Comparison of ENCODE assay signal across 8 cellular contexts in the genomic region with DNA sequence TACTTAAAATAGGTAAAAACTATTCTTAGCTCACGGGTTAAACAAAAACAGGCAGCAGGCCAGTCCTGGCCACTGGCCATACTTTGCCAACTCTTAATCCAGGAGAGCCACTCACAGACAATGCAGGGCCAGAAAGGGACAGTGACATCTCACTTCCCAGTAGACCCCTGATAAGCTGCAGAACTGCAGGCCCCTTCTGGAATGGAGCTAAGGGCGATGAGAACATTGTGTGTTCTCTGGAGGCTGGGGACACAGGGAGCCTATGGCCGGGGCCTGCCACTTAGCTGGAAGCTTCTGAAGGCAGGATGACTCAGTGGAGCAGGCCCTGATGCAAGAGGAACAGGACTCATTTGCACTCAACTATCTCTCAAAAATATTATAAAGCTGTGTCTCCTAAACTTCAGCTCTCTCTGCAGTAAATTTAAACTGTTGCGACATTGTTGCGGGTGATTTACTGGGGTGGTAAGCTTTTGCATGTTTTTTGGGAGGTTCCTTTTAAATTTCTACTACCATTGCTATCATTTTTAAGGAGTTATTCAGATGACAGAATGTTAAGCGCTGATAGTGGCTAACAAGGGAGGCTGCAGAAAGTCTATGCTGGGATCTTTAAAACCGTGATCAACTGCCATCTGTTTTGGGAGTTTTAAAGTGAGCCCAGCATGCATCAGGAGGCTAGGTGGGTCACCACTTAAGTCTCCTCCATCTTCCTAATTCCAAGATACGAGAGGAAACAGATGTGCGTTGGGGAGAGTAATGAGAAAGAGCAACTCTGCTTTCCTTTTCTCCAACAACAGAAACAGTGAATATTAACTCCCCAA. TPM values are rescaled to one million over a fixed set of nuclear protein-coding genes. Genes with fewer than 3 reads are reported as not detected.
A peak's percentile ranks its signal among the peaks of the same experiment; 100 is the strongest.
DNase-seq lines count a peak whose midpoint lies in the region; ATAC-seq and TF ChIP-seq lines count a peak whose summit lies in the region.

No MANE protein-coding gene starts in this region.

- H4K20me1 ChIP-seq in DND-41 (ENCODE audit: insufficient read depth, low read length) (no peaks in the 10 kb centered on the region), SK-N-SH (ENCODE audit: insufficient read depth) (no peaks in the 10 kb centered on the region)

- H3K9ac ChIP-seq in DND-41 (ENCODE audit: low read depth, low read length), result no peak overlapping the region
- H3K9ac ChIP-seq in SK-N-SH, result no peak overlapping the region; the same call in 1 of the 2 replicates

- no peaks in the 10 kb centered on the region for H3K79me2 ChIP-seq in DND-41 (ENCODE audit: insufficient read depth, low read length)
- no peaks in the 10 kb centered on the region for H3K79me2 ChIP-seq in SK-N-SH (ENCODE audit: insufficient read depth)

- H3K27ac ChIP-seq in DND-41 (ENCODE audit: low read length) (peak overlapping the region; percentile 48; the same call in 1 of the 2 replicates), SK-N-SH (ENCODE audit: low read depth in 2 of 2, low read length in 1 of 2) (peak overlapping the region; percentile 71 to 88), psoas muscle (peak overlapping the region; percentile 73)

- 50% methylated on average over 9 of the region's 9 CpGs for WGBS in SK-N-SH (ENCODE audit: low lambda C conversion rate)
- 33 to 49% (median 40%) methylated on average over 9 of the region's 9 CpGs for WGBS in psoas muscle, 3 donors

- H3K9me3 ChIP-seq in DND-41 (ENCODE audit: insufficient read depth, low read length, severe bottlenecking) (no peaks in the 10 kb centered on the region), SK-N-SH (no peaks in the 10 kb centered on the region), psoas muscle (no peaks in the 10 kb centered on the region)

- no peak for TF ChIP-seq RAD21 in SK-N-SH (IDR thresholded peaks at IDR 0.05; ENCODE audit: low read length)

- DNase-seq in DND-41, result no peak
- DNase-seq in SK-N-SH, result peak; percentile 29
- peak; percentile 83 for DNase-seq in Right ventricle myocardium inferior (ENCODE audit: missing footprints)
- DNase-seq in psoas muscle, result peak; percentile 78 to 86
- no peak for DNase-seq in dermis blood vessel endothelial cell
- no peak for DNase-seq in NCI-H187 (lab: John Stamatoyannopoulos, UW)
- no peak for DNase-seq in GM10248 (ENCODE audit: extremely low spot score)

- 0 out of 4 replicates have a peak, but pooled peaks of 1 of the 2 experiments have one; percentile 47 for TF ChIP-seq EP300 in SK-N-SH (IDR thresholded peaks at IDR 0.05; ENCODE audit: borderline replicate concordance in 1 of 2, low read depth in 1 of 2, low read length in 1 of 2)

- H2AFZ ChIP-seq in DND-41 (ENCODE audit: low read depth, low read length) (0 out of 2 replicates have a peak overlapping the region, but pooled peaks have one; percentile 14), SK-N-SH (ENCODE audit: low read depth) (peak overlapping the region; percentile 52; the same call in 1 of the 2 replicates)

- ATAC-seq in DND-41 (ENCODE audit: insufficient read depth, low read depth), result no peak; the same call in 2 of the 3 replicates
- ATAC-seq in Right ventricle myocardium inferior, result peak; percentile 86
- ATAC-seq in psoas muscle, result peak; percentile 88 to 95 (median 94)
- ATAC-seq in GM18861 (IDR thresholded peaks at IDR 0.05; ENCODE audit: unreplicated experiment), result no peak

- no peak overlapping the region for H3K4me2 ChIP-seq in DND-41 (ENCODE audit: insufficient read depth, low read length)
- peak overlapping the region; percentile 49 for H3K4me2 ChIP-seq in SK-N-SH

- H3F3A ChIP-seq in SK-N-SH (replicated peaks; ENCODE audit: insufficient read depth), result peaks cover 27% of the 10 kb centered on the region

- H3K4me1 ChIP-seq in DND-41 (ENCODE audit: insufficient read depth, low read length) (peaks cover 43% of the 10 kb centered on the region), SK-N-SH (ENCODE audit: control insufficient read depth in 1 of 2, insufficient read depth in 2 of 2, low read depth in 1 of 2, low read length in 1 of 2) (peaks cover 33 to 37% of the 10 kb centered on the region in 2 experiments), psoas muscle (peaks cover 29% of the 10 kb centered on the region)

- H3K27me3 ChIP-seq in DND-41 (ENCODE audit: insufficient read depth, low read length, poor library complexity) (no peaks in the 10 kb centered on the region), SK-N-SH (ENCODE audit: insufficient read depth) (no peaks in the 10 kb centered on the region), psoas muscle (ENCODE audit: insufficient read depth in 3 of 3, low read length in 2 of 3) (no peaks in the 10 kb centered on the region)

- H3K36me3 ChIP-seq in DND-41 (ENCODE audit: insufficient read depth, low read length) (no peaks in the 10 kb centered on the region), SK-N-SH (replicated peaks in 1 of 2; ENCODE audit: control insufficient read depth in 1 of 2, insufficient read depth in 2 of 2, low read length in 1 of 2) (no peaks in the 10 kb centered on the region), psoas muscle (ENCODE audit: insufficient read depth in 1 of 2, low read depth in 1 of 2) (no peaks in the 10 kb centered on the region)

- H3K4me3 ChIP-seq in DND-41 (ENCODE audit: low read depth in 1 of 2, low read length in 2 of 2) (no peak overlapping the region), SK-N-SH (ENCODE audit: low read depth in 2 of 2, low read length in 1 of 2) (no peak overlapping the region), psoas muscle (peak overlapping the region; percentile 28)

- CTCF ChIA-PET in SK-N-SH (lab: Yijun Ruan, JAX) (interaction anchor here (0.6 to 1.1 kb wide), 6 partner anchors 8 to 690 kb away, joined by 3 to 6 read pairs (median 4); no protein-coding TSS in a partner anchor), GM10248 (lab: Yijun Ruan, JAX) (interaction anchor here (1.5 to 1.8 kb wide), 3 partner anchors 10 to 209 kb away, joined by 5 to 8 read pairs (median 7); no protein-coding TSS in a partner anchor)

- intact Hi-C loops in Right ventricle myocardium inferior (cut with DNase I) (loop anchor here (2.0 to 10.0 kb wide), 3 partner anchors 34 to 124 kb away; partner anchors contain the start of genes HMGB1 and KATNAL1), psoas muscle (cut with DNase I) (no loop called here)

- no peaks in the 10 kb centered on the region for H3K9me2 ChIP-seq in SK-N-SH

- no peak for TF ChIP-seq CTCF in DND-41 (IDR thresholded peaks at IDR 0.05; ENCODE audit: borderline replicate concordance, extremely low read depth, low read length, poor library complexity, severe bottlenecking)
- no peak for TF ChIP-seq CTCF in SK-N-SH (IDR thresholded peaks at IDR 0.05)
- TF ChIP-seq CTCF in psoas muscle (IDR thresholded peaks at IDR 0.05), result no peak
- TF ChIP-seq CTCF in GM10248 (IDR thresholded peaks at IDR 0.05; ENCODE audit: control extremely low read depth, extremely low read depth, low read depth, missing control alignments), result no peak

- POLR2A ChIA-PET in SK-N-SH (lab: Yijun Ruan, JAX) (interaction anchor here (2.5 kb wide), 1 partner anchor 33 kb away, joined by 10 read pairs; the partner anchor contains the start of gene KATNAL1), GM10248 (lab: Yijun Ruan, JAX) (no interaction called here)

TF ChIP-seq in SK-N-SH, 30 proteins besides CTCF, POLR2A, EP300 and RAD21 (continues in another document):
- TF ChIP-seq, protein P1, sequence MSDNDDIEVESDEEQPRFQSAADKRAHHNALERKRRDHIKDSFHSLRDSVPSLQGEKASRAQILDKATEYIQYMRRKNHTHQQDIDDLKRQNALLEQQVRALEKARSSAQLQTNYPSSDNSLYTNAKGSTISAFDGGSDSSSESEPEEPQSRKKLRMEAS (IDR thresholded peaks at IDR 0.05; ENCODE audit: low read depth), result peak; percentile 27; the same call in 1 of the 2 replicates
- TF ChIP-seq JUND (IDR thresholded peaks at IDR 0.05), result peak; percentile 49
- TF ChIP-seq EZH2phosphoT487 (IDR thresholded peaks at IDR 0.05; ENCODE audit: borderline replicate concordance, low read depth), result no peak
- peak; percentile 45 for TF ChIP-seq NFIC (IDR thresholded peaks at IDR 0.05; ENCODE audit: borderline replicate concordance)
- TF ChIP-seq, protein P2, sequence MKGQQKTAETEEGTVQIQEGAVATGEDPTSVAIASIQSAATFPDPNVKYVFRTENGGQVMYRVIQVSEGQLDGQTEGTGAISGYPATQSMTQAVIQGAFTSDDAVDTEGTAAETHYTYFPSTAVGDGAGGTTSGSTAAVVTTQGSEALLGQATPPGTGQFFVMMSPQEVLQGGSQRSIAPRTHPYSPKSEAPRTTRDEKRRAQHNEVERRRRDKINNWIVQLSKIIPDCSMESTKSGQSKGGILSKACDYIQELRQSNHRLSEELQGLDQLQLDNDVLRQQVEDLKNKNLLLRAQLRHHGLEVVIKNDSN (IDR thresholded peaks at IDR 0.05; ENCODE audit: borderline replicate concordance, low read depth), result no peak
- no peak for TF ChIP-seq MXI1 (IDR thresholded peaks at IDR 0.05; ENCODE audit: low read depth, low read length)
- TF ChIP-seq FOXM1 (IDR thresholded peaks at IDR 0.05; ENCODE audit: low read depth), result no peak
- TF ChIP-seq, protein P3, sequence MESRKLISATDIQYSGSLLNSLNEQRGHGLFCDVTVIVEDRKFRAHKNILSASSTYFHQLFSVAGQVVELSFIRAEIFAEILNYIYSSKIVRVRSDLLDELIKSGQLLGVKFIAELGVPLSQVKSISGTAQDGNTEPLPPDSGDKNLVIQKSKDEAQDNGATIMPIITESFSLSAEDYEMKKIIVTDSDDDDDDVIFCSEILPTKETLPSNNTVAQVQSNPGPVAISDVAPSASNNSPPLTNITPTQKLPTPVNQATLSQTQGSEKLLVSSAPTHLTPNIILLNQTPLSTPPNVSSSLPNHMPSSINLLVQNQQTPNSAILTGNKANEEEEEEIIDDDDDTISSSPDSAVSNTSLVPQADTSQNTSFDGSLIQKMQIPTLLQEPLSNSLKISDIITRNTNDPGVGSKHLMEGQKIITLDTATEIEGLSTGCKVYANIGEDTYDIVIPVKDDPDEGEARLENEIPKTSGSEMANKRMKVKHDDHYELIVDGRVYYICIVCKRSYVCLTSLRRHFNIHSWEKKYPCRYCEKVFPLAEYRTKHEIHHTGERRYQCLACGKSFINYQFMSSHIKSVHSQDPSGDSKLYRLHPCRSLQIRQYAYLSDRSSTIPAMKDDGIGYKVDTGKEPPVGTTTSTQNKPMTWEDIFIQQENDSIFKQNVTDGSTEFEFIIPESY (IDR thresholded peaks at IDR 0.05; ENCODE audit: borderline replicate concordance, low read depth), result no peak
- peak; percentile 23 for TF ChIP-seq TCF12 (IDR thresholded peaks at IDR 0.05)
- no peak for TF ChIP-seq RCOR1 (IDR thresholded peaks at IDR 0.05; ENCODE audit: low read length)
- no peak for TF ChIP-seq GABPA (IDR thresholded peaks at IDR 0.05; ENCODE audit: low read depth)
- no peak for TF ChIP-seq YY1 (IDR thresholded peaks at IDR 0.05; ENCODE audit: low read depth)
- TF ChIP-seq RFX5 (IDR thresholded peaks at IDR 0.05; ENCODE audit: low read length), result no peak

RNA-seq across cellular contexts. Expression of gene KATNAL1, which starts 33.2 kb away (rescaled TPM):
- polyA plus RNA-seq in SK-N-SH (2012; rRNA removed) (5.1 and 6.1 TPM in 2 replicates), psoas muscle (1 to 10 TPM; 2.2 to 8.0 (median 3.0) TPM)
- polyA plus RNA-seq in SK-N-SH (2012; cell fraction: cytosol; rRNA removed), result 7.2 and 8.1 TPM in 2 replicates
- polyA plus RNA-seq in SK-N-SH (2012; cell fraction: nucleus; rRNA removed), result 3.0 and 6.2 TPM in 2 replicates
- total RNA-seq in Right ventricle myocardium inferior (41.0 TPM), psoas muscle (10 to 100 TPM in 3 of 4 donors, 1 to 10 TPM in 1; 9.8 to 16.1 (median 15.2) TPM), dermis blood vessel endothelial cell (26.4 and 26.5 TPM in 2 replicates)

Comparison
In these comparisons a context has a peak if more than half of its experiments do, and no peak if none do; other contexts are left out.
1. ATAC-seq: peak in Right ventricle myocardium inferior (single experiment) and psoas muscle (4 of 4); none in DND-41 (single experiment) and GM18861 (single experiment).
2. DNase-seq: peak in SK-N-SH (single experiment), Right ventricle myocardium inferior (single experiment) and psoas muscle (2 of 2); none in DND-41 (single experiment), dermis blood vessel endothelial cell (single experiment), NCI-H187 (0 of 2) and GM10248 (single experiment).
3. Peak in every context shown above with its lines, with median percentiles within 50 percentile points of each other: H3K27ac ChIP-seq.